In genomic region chr3:112043621-112044201, GRCh38 we compare ENCODE assay signal across 8 cellular contexts. TPM values are rescaled to one million over a fixed set of nuclear protein-coding genes. Genes with fewer than 3 reads are reported as not detected.
DNase-seq lines count a peak whose midpoint lies in the region; FAIRE-seq and TF ChIP-seq lines count a peak whose summit lies in the region.

No MANE protein-coding gene starts in this region.

- CTCF ChIA-PET in PC-9 (lab: Charles Lee): interaction anchor here (0.6 to 1.6 kb wide), 8 partner anchors 11 to 375 kb away, joined by 3 to 17 read pairs (median 5); partner anchors contain the start of gene ABHD10

- H3K9me3 ChIP-seq in PC-9 (ENCODE audit: insufficient read depth, low read depth): no peaks in the 10 kb centered on the region
- no peaks in the 10 kb centered on the region for H3K9me3 ChIP-seq in prostate gland

- peak overlapping the region; percentile 63; the same call in 1 of the 2 replicates for H2AFZ ChIP-seq in PC-9

- 10% methylated on average over 7 of the region's 7 CpGs for WGBS in prostate gland

- no peaks in the 10 kb centered on the region for H3F3A ChIP-seq in PC-9 (ENCODE audit: insufficient read depth, low read depth)

- FAIRE-seq in H54 (lab: Jason Lieb, UNC): peak; percentile 93

- H3K36me3 ChIP-seq in PC-9 (ENCODE audit: low read depth) (no peaks in the 10 kb centered on the region), prostate gland (no peaks in the 10 kb centered on the region)

- POLR2A ChIA-PET in PC-9 (lab: Charles Lee; ENCODE audit: unreplicated experiment): interaction anchor here (0.6 to 0.7 kb wide), 3 partner anchors 8 to 192 kb away, joined by 3 to 6 read pairs (median 4); no protein-coding TSS in a partner anchor

- H3K79me2 ChIP-seq in PC-9 (ENCODE audit: low read depth): no peaks in the 10 kb centered on the region

- TF ChIP-seq CTCF in PC-9 (conservative IDR thresholded peaks at IDR 0.05): peak; percentile 100
- peak; percentile 56 to 73 (median 66) for TF ChIP-seq CTCF in prostate gland (IDR thresholded peaks at IDR 0.05)

- DNase-seq in GM04504 (ENCODE audit: low read depth): peak; percentile 32
- DNase-seq in H54 (ENCODE audit: insufficient read length, low spot score): peak; percentile 27
- peak; percentile 84 to 92 for DNase-seq in Kasumi-1 (lab: John Stamatoyannopoulos, UW)
- DNase-seq in PC-9: peak; percentile 46 to 68
- DNase-seq in activated effector memory CD4-positive, alpha-beta T cell treated with anti-CD3 and anti-CD28 coated beads, Interleukin-2, amount 50 U/mL, for 16 hours: peak; percentile 69
- DNase-seq in globus pallidus (ENCODE audit: low spot score): peak; percentile 64
- peak; percentile 14 for DNase-seq in prostate gland (ENCODE audit: low spot score)
- DNase-seq in occipital lobe (lab: John Stamatoyannopoulos, UW): no peak

- H3K4me3 ChIP-seq in PC-9: peak overlapping the region; percentile 3; the same call in 1 of the 2 replicates
- no peak overlapping the region for H3K4me3 ChIP-seq in prostate gland

- no peaks in the 10 kb centered on the region for H3K4me1 ChIP-seq in PC-9 (replicated peaks; ENCODE audit: insufficient read depth)
- no peaks in the 10 kb centered on the region for H3K4me1 ChIP-seq in prostate gland (replicated peaks)

- H3K27ac ChIP-seq in PC-9 (no peak overlapping the region), prostate gland (no peak overlapping the region)

- BruUV-seq in PC-9 (replicated peaks; lab: Mats Ljungman, UMichigan): no TSS peak

- no peaks in the 10 kb centered on the region for H4K20me1 ChIP-seq in PC-9 (ENCODE audit: insufficient read depth)

- H3K27me3 ChIP-seq in PC-9 (ENCODE audit: insufficient read depth, low read depth): no peaks in the 10 kb centered on the region
- no peaks in the 10 kb centered on the region for H3K27me3 ChIP-seq in prostate gland (replicated peaks; ENCODE audit: insufficient read depth)

- no peaks in the 10 kb centered on the region for H3K9me2 ChIP-seq in PC-9 (ENCODE audit: insufficient read depth)

- TF ChIP-seq POLR2A in H54 (IDR thresholded peaks at IDR 0.05; ENCODE audit: low read depth, low read length) (no peak), prostate gland (IDR thresholded peaks at IDR 0.05) (no peak)

- intact Hi-C loops in PC-9 (cut with micrococcal nuclease; ENCODE audit: unreplicated experiment) (loop anchor here (1.0 to 10.0 kb wide), 4 partner anchors 43 to 469 kb away; partner anchors contain the start of gene C3orf52), prostate gland (cut with DNase I) (loop anchor here (5.0 kb wide), 1 partner anchor 376 kb away; no protein-coding TSS in a partner anchor)

- H3K4me2 ChIP-seq in PC-9: peak overlapping the region; percentile 57

RNA-seq across cellular contexts. Expression of gene TMPRSS7, which starts 9.2 kb away (rescaled TPM):
- total RNA-seq in PC-9 (2021) (0.23 TPM in 1 of 2 replicates, not detected in the other), prostate gland (not detected), occipital lobe (0.47 TPM)

RNA-seq across cellular contexts. Expression of gene C3orf52, which starts 42.5 kb away (rescaled TPM):
- total RNA-seq in PC-9 (2021): 7.5 and 9.9 TPM in 2 replicates
- 10 to 100 TPM in 1 of 2 donors, 1 to 10 TPM in 1; 8.6 to 11.0 TPM for total RNA-seq in prostate gland
- total RNA-seq in occipital lobe: 0.31 TPM

RNA-seq across cellular contexts. Expression of gene TAGLN3, which starts 45.0 kb away (rescaled TPM):
- total RNA-seq in PC-9 (2021): not detected in 2 replicates
- 1 to 10 TPM in 1 of 2 donors, not detected in 1; 3.2 TPM for total RNA-seq in prostate gland
- 151 TPM for total RNA-seq in occipital lobe

Comparison
In these comparisons a context has a peak if more than half of its experiments do, and no peak if none do; other contexts are left out.
1. RNA of gene TAGLN3, which starts 45.0 kb away (total RNA-seq): 151 TPM in occipital lobe (single experiment); 3.2 TPM in prostate gland and not detected in PC-9; every median in the first group is over 10 times any median in the second.